Comparison of ENCODE assay signal across 9 cellular contexts in genomic region chr21:35027558-35028450, GRCh38. TPM values are rescaled to one million over a fixed set of nuclear protein-coding genes. Genes with fewer than 3 reads are reported as not detected.
DNase-seq lines count a peak whose midpoint lies in the region; ATAC-seq, FAIRE-seq and TF ChIP-seq lines count a peak whose summit lies in the region.
"Had no signal": no experiment of that assay in that cellular context is flagged by ENCODE, and none has a peak within 500 bp of the region (broad histone marks: within the 10 kb centered on the region; RNA-seq: fewer than 3 reads in every experiment).

No MANE protein-coding gene starts in this region.

- TF ChIP-seq CTCF in HepG2 (CRISPR knock-in tag; IDR thresholded peaks at IDR 0.05) (no peak), right lobe of liver (IDR thresholded peaks at IDR 0.05) (no peak), SU-DHL-6 (IDR thresholded peaks at IDR 0.05; ENCODE audit: insufficient read depth, low read length, poor library complexity, severe bottlenecking) (no peak), H1 (IDR thresholded peaks at IDR 0.05; ENCODE audit: control extremely low read depth in 1 of 3, insufficient read depth in 1 of 3, low read depth in 1 of 3, low read length in 3 of 3) (no peak), upper lobe of left lung (IDR thresholded peaks at IDR 0.05) (no peak)

- no peak overlapping the region for H2BK15ac ChIP-seq in H1 (ENCODE audit: low read length)

- DNase-seq in HepG2 (ENCODE audit: low spot score) (no peak), right lobe of liver (no peak), H1 (ENCODE audit: low read depth in 1 of 2, low spot score in 2 of 2) (no peak), upper lobe of left lung (no peak), posterior vena cava (ENCODE audit: low spot score) (no peak), NCI-H2029 (lab: John Stamatoyannopoulos, UW) (no peak), cortex of kidney (lab: John Stamatoyannopoulos, UW) (no peak)
- DNase-seq: NCI-H748 treated with DMSO at 0.1 percent for 48 hours had no signal

- TF ChIP-seq POLR2A in HepG2 (IDR thresholded peaks at IDR 0.05; ENCODE audit: insufficient read depth in 1 of 2, low read depth in 2 of 2, low read length in 2 of 2): no peak
- TF ChIP-seq POLR2A in right lobe of liver (IDR thresholded peaks at IDR 0.05): no peak
- no peak for TF ChIP-seq POLR2A in H1 (IDR thresholded peaks at IDR 0.05; ENCODE audit: control extremely low read depth in 1 of 2, low read depth in 2 of 2, low read length in 2 of 2)
- no peak for TF ChIP-seq POLR2A in upper lobe of left lung (IDR thresholded peaks at IDR 0.05)

- no peak overlapping the region for H2BK5ac ChIP-seq in H1 (ENCODE audit: low read depth, low read length)

- H3K4me1 ChIP-seq in HepG2 (ENCODE audit: insufficient read depth, low read length) (peaks cover 62% of the 10 kb centered on the region), right lobe of liver (peaks cover 0 to 7% (median 0%) of the 10 kb centered on the region in 4 donors), H1 (replicated peaks in 1 of 4; ENCODE audit: control insufficient read depth in 3 of 4, insufficient read depth in 4 of 4, low read length in 3 of 4) (peaks cover 0 to 6% (median under 1%) of the 10 kb centered on the region in 4 experiments; a peak in 2 of 7 replicates), upper lobe of left lung (peaks cover 3 to 18% (median 13%) of the 10 kb centered on the region in 4 donors)

- H4K8ac ChIP-seq in H1 (ENCODE audit: extremely low read depth, insufficient read depth, low read length): no peak overlapping the region

- BruUV-seq in HepG2 (replicated peaks; lab: Mats Ljungman, UMichigan): no TSS peak

- H3K36me3 ChIP-seq in HepG2 (replicated peaks in 1 of 2; ENCODE audit: control insufficient read depth in 1 of 2, insufficient read depth in 2 of 2, low read length in 2 of 2) (no peaks in the 10 kb centered on the region), right lobe of liver (no peaks in the 10 kb centered on the region), SU-DHL-6 (ENCODE audit: low read length) (no peaks in the 10 kb centered on the region), H1 (ENCODE audit: control insufficient read depth in 2 of 4, insufficient read depth in 4 of 4, low read length in 3 of 4) (no peaks in the 10 kb centered on the region), upper lobe of left lung (no peaks in the 10 kb centered on the region)

- H3K27ac ChIP-seq in HepG2 (ENCODE audit: extremely low read length, insufficient read depth, low read length) (peak overlapping the region; percentile 73), right lobe of liver (no peak overlapping the region), SU-DHL-6 (ENCODE audit: low read depth, low read length) (peak overlapping the region; percentile 89), H1 (ENCODE audit: low read depth, low read length) (no peak overlapping the region), upper lobe of left lung (peak overlapping the region; percentile 68 to 84 (median 76))

- H3K79me1 ChIP-seq in H1 (ENCODE audit: low read depth, low read length): no peaks in the 10 kb centered on the region

- H3K9me2 ChIP-seq in SU-DHL-6 (replicated peaks; ENCODE audit: insufficient read depth, low read length): no peaks in the 10 kb centered on the region

- no peak overlapping the region for H3K56ac ChIP-seq in H1 (replicated peaks; ENCODE audit: insufficient read length, low read depth, low read length)

- H3K79me2 ChIP-seq in HepG2 (ENCODE audit: insufficient read depth, low read length) (no peaks in the 10 kb centered on the region), SU-DHL-6 (ENCODE audit: insufficient read depth, low read length) (peaks cover 91% of the 10 kb centered on the region), H1 (ENCODE audit: control insufficient read depth in 1 of 2, insufficient read depth in 2 of 2, low read length in 2 of 2) (no peaks in the 10 kb centered on the region)

- CTCF ChIA-PET in HepG2 (lab: Yijun Ruan, JAX; ENCODE audit: low intra/inter-chr PET ratio, low total read pairs) (no interaction called here), H1 (lab: Charles Lee; ENCODE audit: partially characterized antibody) (no interaction called here)

- no peak overlapping the region for H3K23ac ChIP-seq in H1 (ENCODE audit: insufficient read length)

- H4K20me1 ChIP-seq in HepG2 (ENCODE audit: insufficient read depth, low read length) (no peaks in the 10 kb centered on the region), SU-DHL-6 (ENCODE audit: low read depth, low read length) (peaks cover 18% of the 10 kb centered on the region; the same call in 1 of the 2 replicates), H1 (replicated peaks in 1 of 2; ENCODE audit: control insufficient read depth in 1 of 2, insufficient read depth in 2 of 2, low read length in 2 of 2) (no peaks in the 10 kb centered on the region)

- no peak for FAIRE-seq in HepG2 (lab: Jason Lieb, UNC)
- no peak for FAIRE-seq in H1 (lab: Jason Lieb, UNC)

- H3F3A ChIP-seq in SU-DHL-6 (ENCODE audit: insufficient read depth): peaks cover 39% of the 10 kb centered on the region

- peaks cover 3% of the 10 kb centered on the region; the same call in 1 of the 2 replicates for H3K23me2 ChIP-seq in H1 (ENCODE audit: low read depth, low read length)

- in situ Hi-C loops in HepG2 (cut with HindIII; ENCODE audit: extremely low pct_ligation_motif_present, low pct_unique_long_range_greater_than_20kb): no loop called here

- peak overlapping the region; percentile 62; the same call in 1 of the 2 replicates for H2BK20ac ChIP-seq in H1 (ENCODE audit: low read length)

- H2AFZ ChIP-seq in HepG2 (ENCODE audit: low read length): no peak overlapping the region
- no peak overlapping the region for H2AFZ ChIP-seq in SU-DHL-6 (ENCODE audit: low read depth, low read length, severe bottlenecking)
- H2AFZ ChIP-seq in H1 (ENCODE audit: low read length): 0 out of 2 replicates have a peak overlapping the region, but pooled peaks have one; percentile 9

- TF ChIP-seq EP300 in HepG2 (IDR thresholded peaks at IDR 0.05; ENCODE audit: low read depth in 2 of 2, low read length in 2 of 2) (no peak), HepG2 (CRISPR knock-in tag; IDR thresholded peaks at IDR 0.05; ENCODE audit: borderline replicate concordance) (no peak), H1 (IDR thresholded peaks at IDR 0.05; ENCODE audit: borderline replicate concordance in 1 of 2, low read depth in 2 of 2, low read length in 2 of 2) (no peak), upper lobe of left lung (IDR thresholded peaks at IDR 0.05) (no peak)

- no peak overlapping the region for H4K91ac ChIP-seq in H1 (replicated peaks; ENCODE audit: insufficient read length, low read length)

- intact Hi-C loops in HepG2 (cut with micrococcal nuclease; ENCODE audit: unreplicated experiment): loop anchor here (5.0 to 10.0 kb wide), 2 partner anchors 63 to 136 kb away; no protein-coding TSS in a partner anchor
- intact Hi-C loops in right lobe of liver (cut with DNase I): no loop called here
- intact Hi-C loops in posterior vena cava (cut with DNase I): no loop called here

- no peak overlapping the region for H3K4ac ChIP-seq in H1 (replicated peaks; ENCODE audit: insufficient read length, low read depth, low read length)

- H3K9ac ChIP-seq in HepG2 (ENCODE audit: insufficient read depth, low read depth, low read length): no peak overlapping the region
- H3K9ac ChIP-seq in SU-DHL-6 (ENCODE audit: low read length): peak overlapping the region; percentile 51
- H3K9ac ChIP-seq in H1 (replicated peaks in 1 of 4; ENCODE audit: extremely low read depth in 1 of 4, low read depth in 3 of 4, low read length in 3 of 4): no peak overlapping the region

- H2BK120ac ChIP-seq in H1 (replicated peaks; ENCODE audit: low read depth, low read length): no peak overlapping the region

- 49% methylated on average over 4 of the region's 5 CpGs for WGBS in HepG2 (ENCODE audit: low lambda C conversion rate)
- WGBS in right lobe of liver (ENCODE audit: insufficient coverage, low coverage, low lambda C conversion rate, missing lambda C conversion rate): 53% methylated on average over 5 of the region's 5 CpGs
- 75% methylated on average over 5 of the region's 5 CpGs; no CpG with 5 or more reads in 1 of the 2 experiments for WGBS in H1 (ENCODE audit: extremely low coverage in 1 of 2, insufficient coverage in 1 of 2, insufficient read length in 1 of 2, insufficient replicate concordance in 2 of 2, low coverage in 1 of 2, low lambda C conversion rate in 2 of 2, missing lambda C conversion rate in 1 of 2), 2 experiments
- 58 to 69% methylated on average over 5 of the region's 5 CpGs for WGBS in upper lobe of left lung, 2 donors

- H3K4me3 ChIP-seq in HepG2 (replicated peaks in 1 of 3; ENCODE audit: insufficient read depth in 1 of 3, low read depth in 2 of 3, low read length in 3 of 3): no peak overlapping the region
- H3K4me3 ChIP-seq in right lobe of liver: no peak overlapping the region
- H3K4me3 ChIP-seq in SU-DHL-6 (ENCODE audit: insufficient read depth, low read length, poor library complexity, severe bottlenecking): no peak overlapping the region
- no peak overlapping the region for H3K4me3 ChIP-seq in H1 (ENCODE audit: extremely low read depth in 1 of 4, insufficient read depth in 2 of 4, low read depth in 3 of 4, low read length in 4 of 4)
- no peak overlapping the region for H3K4me3 ChIP-seq in upper lobe of left lung

- H3K4me2 ChIP-seq in HepG2 (ENCODE audit: low read depth, low read length) (peak overlapping the region; percentile 44), SU-DHL-6 (ENCODE audit: low read depth, low read length, poor library complexity, severe bottlenecking) (peak overlapping the region; percentile 99), H1 (ENCODE audit: insufficient read depth in 1 of 2, low read depth in 2 of 2, low read length in 2 of 2) (peak overlapping the region in 1 of 2 experiments; percentile 69; a peak in 1 of 4 replicates)

- POLR2A ChIA-PET in HepG2 (lab: Yijun Ruan, JAX) (interaction anchor here (0.9 to 1.5 kb wide), 3 partner anchors 11 to 139 kb away, joined by 3 to 7 read pairs (median 4); no protein-coding TSS in a partner anchor), H1 (lab: Charles Lee; ENCODE audit: partially characterized antibody) (no interaction called here)

- no peak overlapping the region for H2BK12ac ChIP-seq in H1 (ENCODE audit: low read depth, low read length)

- ATAC-seq in HepG2: peak; percentile 16; the same call in 1 of the 3 replicates
- no peak for ATAC-seq in right lobe of liver
- ATAC-seq in upper lobe of left lung (ENCODE audit: low FRiP score in 2 of 2): no peak

- H3K9me3 ChIP-seq in HepG2 (ENCODE audit: low read length) (no peaks in the 10 kb centered on the region), right lobe of liver (no peaks in the 10 kb centered on the region), SU-DHL-6 (ENCODE audit: insufficient read depth, low read length) (no peaks in the 10 kb centered on the region), H1 (ENCODE audit: insufficient read depth in 2 of 2, low read depth in 1 of 2, low read length in 1 of 2) (peaks cover 0 to 2% of the 10 kb centered on the region in 2 experiments; a peak in 1 of 4 replicates), upper lobe of left lung (no peaks in the 10 kb centered on the region)

- no peak overlapping the region for H4K5ac ChIP-seq in H1 (ENCODE audit: insufficient read length, low read depth, low read length)

- TF ChIP-seq RAD21 in HepG2 (CRISPR knock-in tag; IDR thresholded peaks at IDR 0.05): no peak
- TF ChIP-seq RAD21 in H1 (IDR thresholded peaks at IDR 0.05 in 1 of 2, conservative IDR thresholded peaks at IDR 0.05 in 1 of 2; ENCODE audit: low read depth in 2 of 2, low read length in 2 of 2): no peak

- H3K27me3 ChIP-seq in HepG2 (ENCODE audit: control insufficient read depth in 1 of 2, insufficient read depth in 2 of 2, low read length in 2 of 2): no peaks in the 10 kb centered on the region
- no peaks in the 10 kb centered on the region for H3K27me3 ChIP-seq in right lobe of liver
- no peaks in the 10 kb centered on the region for H3K27me3 ChIP-seq in SU-DHL-6 (ENCODE audit: low read length)
- peaks cover 0 to 11% (median 8%) of the 10 kb centered on the region in 4 experiments; a peak in 6 of 7 replicates for H3K27me3 ChIP-seq in H1 (replicated peaks in 1 of 4; ENCODE audit: control insufficient read depth in 3 of 4, extremely low read depth in 1 of 4, insufficient read depth in 3 of 4, low read length in 3 of 4)
- no peaks in the 10 kb centered on the region for H3K27me3 ChIP-seq in upper lobe of left lung

- no peak overlapping the region for H3K18ac ChIP-seq in H1 (ENCODE audit: extremely low read depth, low read length)

- no peak overlapping the region for H2AK5ac ChIP-seq in H1 (ENCODE audit: low read depth, low read length)

- no peak overlapping the region for H3K14ac ChIP-seq in H1 (ENCODE audit: insufficient read length)

RNA-seq across cellular contexts. Expression of gene RUNX1, which starts 21.3 kb away (rescaled TPM):
- total RNA-seq in HepG2 (2016; rRNA removed; fragmentation: Illumina TruSeq; extraction: Trizol): 4.4 and 5.4 TPM in 2 replicates
- 2.4 and 2.8 TPM in 2 replicates for total RNA-seq in HepG2 (2016; cell fraction: cytosol; rRNA removed; fragmentation: Illumina TruSeq; extraction: Trizol; ENCODE audit: low read depth)
- total RNA-seq in HepG2 (2016; cell fraction: insoluble cytoplasmic fraction; rRNA removed; fragmentation: Illumina TruSeq; extraction: Trizol): 4.1 and 5.5 TPM in 2 replicates
- 5.1 and 5.5 TPM in 2 replicates for total RNA-seq in HepG2 (2016; cell fraction: membrane; rRNA removed; fragmentation: Illumina TruSeq; extraction: Trizol)
- total RNA-seq in HepG2 (2016; cell fraction: nucleus; rRNA removed; fragmentation: Illumina TruSeq; extraction: Trizol): 16.6 and 18.1 TPM in 2 replicates
- 5.8 and 6.4 TPM in 2 replicates for polyA plus RNA-seq in HepG2 (2011; rRNA removed)
- polyA plus RNA-seq in HepG2 (2011; cell fraction: cytosol; rRNA removed): 3.0 and 3.1 TPM in 2 replicates
- 18.7 and 27.2 TPM in 2 replicates for polyA plus RNA-seq in HepG2 (2011; cell fraction: nucleus; rRNA removed)
- polyA plus RNA-seq in HepG2 (2012): 6.5 and 6.7 TPM in 2 replicates
- polyA plus RNA-seq in HepG2 (2016; cell fraction: cytosol; fragmentation: Illumina TruSeq; extraction: Trizol; ENCODE audit: low read depth): 2.4 and 2.8 TPM in 2 replicates
- polyA plus RNA-seq in HepG2 (2016; cell fraction: insoluble cytoplasmic fraction; fragmentation: Illumina TruSeq; extraction: Trizol; ENCODE audit: low read depth): 7.5 and 8.8 TPM in 2 replicates
- polyA plus RNA-seq in HepG2 (2016; cell fraction: membrane; fragmentation: Illumina TruSeq; extraction: Trizol; ENCODE audit: low read depth): 5.2 and 5.9 TPM in 2 replicates
- polyA plus RNA-seq in HepG2 (2016; cell fraction: nucleus; fragmentation: Illumina TruSeq; extraction: Trizol; ENCODE audit: insufficient read depth, low read depth): 13.0 and 13.3 TPM in 2 replicates
- 10.3 and 32.7 TPM in 2 replicates for polyA minus RNA-seq in HepG2 (2011; rRNA and poly(A)+ RNA removed; ENCODE audit: low replicate concordance)
- 3.1 and 6.2 TPM in 2 replicates for polyA minus RNA-seq in HepG2 (2011; cell fraction: cytosol; rRNA and poly(A)+ RNA removed)
- 103 and 105 TPM in 2 replicates for polyA minus RNA-seq in HepG2 (2011; cell fraction: nucleus; rRNA and poly(A)+ RNA removed)
- 10 to 100 TPM in 1 of 6 experiments, 1 to 10 TPM in 5; 2.9 to 18.3 (median 4.3) TPM for total RNA-seq in right lobe of liver
- 0.25 and 0.60 TPM in 2 replicates for total RNA-seq in H1 (2021; fragmentation: NEBNext Ultra II Directional; extraction: Animal tissue kit (Norgen Biotek cat#: 25700))
- polyA plus RNA-seq in H1 (2011; rRNA removed): 0.11 and 0.20 TPM in 2 replicates
- 0.12 TPM for polyA plus RNA-seq in H1 (2011; cell fraction: cytosol; rRNA removed)
- 0.61 TPM for polyA plus RNA-seq in H1 (2011; cell fraction: nucleus; rRNA removed)
- 0.17 to 0.44 TPM (median 0.29 TPM) in 4 replicates for polyA plus RNA-seq in H1 (2012, experiment 1 of 2)
- polyA plus RNA-seq in H1 (2012, experiment 2 of 2): 0.01 TPM
- polyA plus RNA-seq in H1 (2013, experiment 1 of 2): 0.22 TPM
- 0.13 TPM for polyA plus RNA-seq in H1 (2013, experiment 2 of 2)
- 0.73 and 1.9 TPM in 2 replicates for polyA minus RNA-seq in H1 (2011; rRNA and poly(A)+ RNA removed)
- 1.4 TPM for polyA minus RNA-seq in H1 (2011; cell fraction: cytosol; rRNA and poly(A)+ RNA removed)
- 4.3 TPM for polyA minus RNA-seq in H1 (2011; cell fraction: nucleus; rRNA and poly(A)+ RNA removed)
- total RNA-seq in upper lobe of left lung: 100 to 1,000 TPM in 3 of 6 donors, 10 to 100 TPM in 3; 62.2 to 252 (median 98.2) TPM
- 10 to 100 TPM; 39.6 to 59.3 TPM for total RNA-seq in posterior vena cava

Comparison
In these comparisons a context has a peak if more than half of its experiments do, and no peak if none do; other contexts are left out.
1. H3K27ac ChIP-seq: peak in HepG2 (single experiment), SU-DHL-6 (single experiment) and upper lobe of left lung (4 of 4); none in right lobe of liver (0 of 3) and H1 (single experiment).